1 cellular context compared by ENCODE assay signal in genomic region chr10:128096486-128097199, GRCh38.
TF ChIP-seq lines count a peak whose summit lies in the region.

No MANE protein-coding gene starts in this region.

TF ChIP-seq in GM23338, 12 proteins besides CTCF, POLR2A, EP300 and RAD21 (continued from another document):
- TF ChIP-seq ZNF462 (CRISPR knock-in tag; IDR thresholded peaks at IDR 0.05): no peak
- no peak for TF ChIP-seq NANOG (IDR thresholded peaks at IDR 0.05; ENCODE audit: borderline replicate concordance)
- no peak for TF ChIP-seq ETS1 (IDR thresholded peaks at IDR 0.05)
- TF ChIP-seq CREB1 (CRISPR knock-in tag; IDR thresholded peaks at IDR 0.05; ENCODE audit: low read depth): no peak
- TF ChIP-seq ZNF114 (CRISPR knock-in tag; IDR thresholded peaks at IDR 0.05): no peak
- TF ChIP-seq JUNB (IDR thresholded peaks at IDR 0.05; ENCODE audit: unreplicated experiment): no peak
